Comparison of ENCODE assay signal across 1 cellular context in genomic region chr2:84868327-84868726, GRCh38.
TF ChIP-seq lines count a peak whose summit lies in the region.
"Not testable (repeated sequence)": the region's sequence is repeated elsewhere in the genome, so short reads cannot be mapped to it uniquely, and the experiment has no call there.

No MANE protein-coding gene starts in this region.

TF ChIP-seq in HepG2, 621 proteins besides CTCF, POLR2A, EP300 and RAD21:
- peak; percentile 33; the same call in 1 of the 2 replicates for TF ChIP-seq TBX3 (IDR thresholded peaks at IDR 0.05; ENCODE audit: borderline replicate concordance)
- 0 out of 2 replicates have a peak, but pooled peaks have one; percentile 9 for TF ChIP-seq RAD51 (IDR thresholded peaks at IDR 0.05; ENCODE audit: borderline replicate concordance)
- peak; percentile 100 for TF ChIP-seq TCF12 (IDR thresholded peaks at IDR 0.05)
- TF ChIP-seq TCF12 (CRISPR knock-in tag; IDR thresholded peaks at IDR 0.05), result not testable (repeated sequence)
